28 cellular contexts compared by ENCODE assay signal in the genomic region with DNA sequence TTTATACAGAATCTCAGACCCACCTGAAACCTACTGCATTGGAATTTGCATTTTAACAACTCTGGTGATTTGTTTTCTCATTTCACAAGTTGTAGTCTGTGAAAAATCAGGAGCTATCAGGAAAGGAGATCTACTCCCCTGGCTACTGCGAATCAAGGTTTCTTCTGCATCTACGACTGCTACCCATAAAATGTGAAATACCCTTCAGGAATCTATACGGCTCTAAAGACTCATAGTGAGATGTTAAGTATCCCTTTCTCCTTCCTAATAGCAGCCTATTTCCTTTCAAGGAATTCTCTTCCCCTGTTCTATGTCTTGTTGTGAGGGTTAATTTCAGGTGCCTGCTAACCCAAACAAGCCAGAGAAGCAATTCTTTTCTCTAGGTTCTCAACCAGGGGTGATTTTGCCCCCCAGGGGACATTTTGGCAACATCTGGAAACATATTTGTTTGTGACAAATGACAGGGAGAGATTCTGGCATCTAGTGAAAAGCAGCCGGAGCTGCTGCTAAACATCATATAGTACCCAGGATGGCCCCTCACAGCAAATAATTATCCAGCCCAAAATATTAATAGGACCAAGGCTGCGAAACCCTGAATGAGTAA. TPM values are rescaled to one million over a fixed set of nuclear protein-coding genes. Genes with fewer than 3 reads are reported as not detected.
DNase-seq lines count a peak whose midpoint lies in the region; ATAC-seq and TF ChIP-seq lines count a peak whose summit lies in the region.
"Had no signal": no experiment of that assay in that cellular context is flagged by ENCODE, and none has a peak within 500 bp of the region (broad histone marks: within the 10 kb centered on the region; RNA-seq: fewer than 3 reads in every experiment).

No MANE protein-coding gene starts in this region.

- H3K18ac ChIP-seq in H9 (ENCODE audit: insufficient read length, low read depth, low read length), result peak overlapping the region; percentile 49

- H2BK120ac ChIP-seq in H9 (ENCODE audit: low read depth, low read length, poor library complexity, severe bottlenecking), result peak overlapping the region; percentile 19

- no peaks in the 10 kb centered on the region for H3K79me2 ChIP-seq in H9 (ENCODE audit: insufficient read depth, low read length)

- intact Hi-C loops in Right ventricle myocardium inferior (cut with DNase I), result no loop called here

- no peaks in the 10 kb centered on the region for H3K23me2 ChIP-seq in H9 (ENCODE audit: insufficient read length, low read depth, low read length, poor library complexity, severe bottlenecking)

- POLR2A ChIA-PET in WTC11 (lab: Charles Lee), result interaction anchor here (0.6 kb wide), 2 partner anchors 171 to 432 kb away, joined by 3 to 9 read pairs; no protein-coding TSS in a partner anchor

- no peak overlapping the region for H3K4me3 ChIP-seq in iPS DF 6.9 (ENCODE audit: low read length)
- H3K4me3 ChIP-seq: GM23248, SK-N-MC had no signal

- H3K79me1 ChIP-seq in H9 (ENCODE audit: insufficient read depth, low read depth, low read length, poor library complexity, severe bottlenecking), result no peaks in the 10 kb centered on the region

- H3K36me3 ChIP-seq in iPS DF 6.9 (ENCODE audit: control insufficient read depth, insufficient read depth, low read length), result no peaks in the 10 kb centered on the region

- no peak for DNase-seq in H9
- DNase-seq in WTC11 (ENCODE audit: low spot score), result no peak
- peak; percentile 41 for DNase-seq in iPS DF 6.9 (ENCODE audit: low read depth, low spot score)
- no peak for DNase-seq in Right ventricle myocardium inferior (ENCODE audit: missing footprints)
- no peak for DNase-seq in nephron progenitor cell
- DNase-seq in NCI-H2227 treated with DMSO at 0.1 percent for 48 hours (lab: John Stamatoyannopoulos, UW), result no peak
- DNase-seq in NCI-H1092 (lab: John Stamatoyannopoulos, UW), result no peak
- DNase-seq: Caco-2; CD4-positive, alpha-beta memory T cell; DMS 273 treated with DMSO at 0.1 percent for 48 hours; DND-41; GM23248; Karpas-422; MV-4-11; NCI-H1417; NCI-H1694 treated with DMSO at 0.1 percent for 48 hours; NCI-H446 treated with DMSO at 0.1 percent for 48 hours; NCI-H526 treated with DMSO at 0.1 percent for 48 hours; PC-3; SHP77 treated with DMSO at 0.1 percent for 48 hours had no signal

- no peak overlapping the region for H4K91ac ChIP-seq in H9 (ENCODE audit: insufficient read length, low read depth, low read length)

- CTCF ChIA-PET in WTC11 (lab: Charles Lee), result interaction anchor here (0.6 to 2.3 kb wide), 5 partner anchors 13 to 454 kb away, joined by 3 to 5 read pairs (median 3); a partner anchor contains a TSS

- ATAC-seq in WTC11 (peak; percentile 82), Right ventricle myocardium inferior (no peak)
- ATAC-seq: HCT116, PC-3 had no signal

- no peak overlapping the region for H4K8ac ChIP-seq in H9 (replicated peaks; ENCODE audit: insufficient read length, low read depth, low read length)

- no peak overlapping the region; the same call in 1 of the 2 replicates for H3K14ac ChIP-seq in H9 (ENCODE audit: insufficient read depth, low read length)

- no CpG with 5 or more reads among the region's 5 CpGs for WGBS in H9 (ENCODE audit: extremely low coverage, insufficient read length, low lambda C conversion rate)
- WGBS in iPS DF 6.9 (ENCODE audit: insufficient coverage, insufficient read length), result no CpG with 5 or more reads among the region's 5 CpGs

- no peak overlapping the region for H2AK5ac ChIP-seq in H9 (ENCODE audit: insufficient read length, low read length)

- no peak overlapping the region for H2BK15ac ChIP-seq in H9 (ENCODE audit: low read depth, low read length)

- H3K27me3 Mint-ChIP-seq in H9 (ENCODE audit: low read depth) (no peaks in the 10 kb centered on the region; the same call in 1 of the 2 replicates), WTC11 (ENCODE audit: low read depth) (peaks cover 9% of the 10 kb centered on the region), nephron progenitor cell (ENCODE audit: low read depth, poor library complexity) (peaks cover 9% of the 10 kb centered on the region)

- no peak overlapping the region for H3K23ac ChIP-seq in H9 (ENCODE audit: insufficient read length, low read depth, low read length)

- peak overlapping the region; percentile 17 for H3K4me2 ChIP-seq in H9 (ENCODE audit: insufficient read depth, insufficient read length, low read length)

- no peak overlapping the region for H2BK20ac ChIP-seq in H9 (ENCODE audit: low read depth, low read length, poor library complexity, severe bottlenecking)

- H3K9ac ChIP-seq in H9 (ENCODE audit: extremely low read depth, insufficient read length, low read length), result no peak overlapping the region
- H3K9ac ChIP-seq: GM23248 had no signal

- no peaks in the 10 kb centered on the region for H4K20me1 ChIP-seq in H9 (ENCODE audit: control insufficient read depth, insufficient read depth, insufficient read length)

- H3K27ac ChIP-seq in H9 (ENCODE audit: insufficient read length, low read depth, low read length) (peak overlapping the region; percentile 98), iPS DF 6.9 (ENCODE audit: low read length) (peak overlapping the region; percentile 97)
- H3K27ac ChIP-seq: GM23248, SK-N-MC had no signal

- no peak overlapping the region for H3T11ph ChIP-seq in H9 (ENCODE audit: low read length)

- H3K9me3 Mint-ChIP-seq in H9 (peaks cover 0 to 14% of the 10 kb centered on the region in 2 experiments; a peak in 3 of 5 replicates), WTC11 (peaks cover 15% of the 10 kb centered on the region), nephron progenitor cell (peaks cover 10% of the 10 kb centered on the region)
- H3K9me3 Mint-ChIP-seq: CD4-positive, alpha-beta memory T cell; IgD-negative memory B cell had no signal

- H3K36me3 Mint-ChIP-seq in H9 (ENCODE audit: insufficient read depth in 1 of 3, low read depth in 3 of 3) (peaks cover 0 to 15% (median 10%) of the 10 kb centered on the region in 3 experiments; a peak in 5 of 7 replicates), WTC11 (no peaks in the 10 kb centered on the region), nephron progenitor cell (ENCODE audit: low read depth) (no peaks in the 10 kb centered on the region)
- H3K36me3 Mint-ChIP-seq: CD4-positive, alpha-beta memory T cell had no signal

- H3K4me1 Mint-ChIP-seq in H9 (peaks cover 7 to 9% of the 10 kb centered on the region in 2 experiments), WTC11 (peaks cover 35% of the 10 kb centered on the region), nephron progenitor cell (peaks cover 8% of the 10 kb centered on the region)
- H3K4me1 Mint-ChIP-seq: CD4-positive, alpha-beta memory T cell had no signal

- H2BK12ac ChIP-seq in H9 (ENCODE audit: insufficient read length, low read depth, low read length), result no peak overlapping the region

- peaks cover 5% of the 10 kb centered on the region; the same call in 1 of the 2 replicates for H3K4me1 ChIP-seq in H9 (ENCODE audit: insufficient read depth, low read length)
- H3K4me1 ChIP-seq in iPS DF 6.9 (ENCODE audit: control insufficient read depth, insufficient read depth, low read length), result peaks cover 5% of the 10 kb centered on the region

- no peaks in the 10 kb centered on the region for H3K9me3 ChIP-seq in H9 (ENCODE audit: control insufficient read depth, low read depth, low read length)
- no peaks in the 10 kb centered on the region for H3K9me3 ChIP-seq in iPS DF 6.9 (ENCODE audit: control insufficient read depth, insufficient read depth, low read length)
- H3K9me3 ChIP-seq: Caco-2 had no signal

- no peak overlapping the region for H3K56ac ChIP-seq in H9 (ENCODE audit: insufficient read length, low read depth, low read length)

- no peak overlapping the region for H4K5ac ChIP-seq in H9 (ENCODE audit: insufficient read length, low read depth, low read length)

- H3K27ac Mint-ChIP-seq in H9 (peak overlapping the region in 2 of 3 experiments; percentile 78 to 85; a peak in 5 of 7 replicates), WTC11 (peak overlapping the region; percentile 98), nephron progenitor cell (no peak overlapping the region)
- H3K27ac Mint-ChIP-seq: IgD-negative memory B cell had no signal

- TF ChIP-seq CTCF in H9 (conservative IDR thresholded peaks at IDR 0.05), result no peak
- TF ChIP-seq CTCF in WTC11 (IDR thresholded peaks at IDR 0.05), result no peak
- TF ChIP-seq CTCF in nephron progenitor cell (IDR thresholded peaks at IDR 0.05), result no peak

- no peak overlapping the region for H3K4ac ChIP-seq in H9 (ENCODE audit: low read depth, low read length)

- H2AFZ ChIP-seq in H9 (ENCODE audit: low read length), result peak overlapping the region; percentile 59
- H2AFZ ChIP-seq: GM23248 had no signal

- no peaks in the 10 kb centered on the region for H3K27me3 ChIP-seq in H9 (ENCODE audit: insufficient read depth, low read length)
- no peaks in the 10 kb centered on the region for H3K27me3 ChIP-seq in iPS DF 6.9 (ENCODE audit: control insufficient read depth, insufficient read depth, low read length)

- H3K4me3 Mint-ChIP-seq in H9 (peak overlapping the region; percentile 32 to 61; a peak in 2 of 5 replicates), WTC11 (peak overlapping the region; percentile 28), nephron progenitor cell (no peak overlapping the region)
- H3K4me3 Mint-ChIP-seq: CD4-positive, alpha-beta memory T cell had no signal

- no peak overlapping the region for H2BK5ac ChIP-seq in H9 (ENCODE audit: insufficient read length, low read length)

TF ChIP-seq in WTC11, 78 proteins besides CTCF, POLR2A, EP300 and RAD21 (continues in another document):
- no peak for TF ChIP-seq MXD4 (CRISPR knock-in tag; IDR thresholded peaks at IDR 0.05; ENCODE audit: borderline replicate concordance)

RNA-seq across cellular contexts. Expression of a gene that starts 26.3 kb away (rescaled TPM):
- total RNA-seq in H9 (2021) (0.35 TPM in 1 of 2 replicates, not detected in the other), WTC11 (2021) (not detected in 3 replicates), Right ventricle myocardium inferior (1.1 TPM)
- total RNA-seq: A673; CD4-positive, alpha-beta memory T cell; G401; M059J had no signal

RNA-seq across cellular contexts. Expression of a gene that starts 26.3 kb away (rescaled TPM):
- 35.5 and 36.3 TPM in 2 replicates for total RNA-seq in H9 (2021)
- total RNA-seq in WTC11 (2021), result 34.2 to 35.7 TPM (median 35.1 TPM) in 3 replicates
- total RNA-seq in Right ventricle myocardium inferior, result 12.4 TPM

RNA-seq across cellular contexts. Expression of a gene that starts 43.3 kb away (rescaled TPM):
- not detected in 2 replicates for total RNA-seq in H9 (2021)
- not detected in 3 replicates for total RNA-seq in WTC11 (2021)
- not detected for total RNA-seq in Right ventricle myocardium inferior
- total RNA-seq: A673; Caco-2; CD4-positive, alpha-beta memory T cell; G401; GM23248; HT1080; M059J; PC-3; RPMI7951 had no signal

RNA-seq across cellular contexts. Expression of a gene that starts 47.0 kb away (rescaled TPM):
- total RNA-seq in H9 (2021) (254 and 268 TPM in 2 replicates), WTC11 (2021) (249 to 251 TPM (median 249 TPM) in 3 replicates), Right ventricle myocardium inferior (1.7 TPM)
